18 cellular contexts compared by ENCODE assay signal in genomic region chr4:51894246-51894645, GRCh38. TPM values are rescaled to one million over a fixed set of nuclear protein-coding genes. Genes with fewer than 3 reads are reported as not detected.
DNase-seq lines count a peak whose midpoint lies in the region; ATAC-seq and TF ChIP-seq lines count a peak whose summit lies in the region.
"Had no signal": no experiment of that assay in that cellular context is flagged by ENCODE, and none has a peak within 500 bp of the region (broad histone marks: within the 10 kb centered on the region; RNA-seq: fewer than 3 reads in every experiment).

No MANE protein-coding gene starts in this region.

- H3K79me2 ChIP-seq in neural progenitor cell (ENCODE audit: low read depth): peaks cover 62% of the 10 kb centered on the region

- peak; percentile 18 for DNase-seq in GM03348 (ENCODE audit: low spot score)
- peak; percentile 43 for DNase-seq in MG63
- peak; percentile 34 to 70 for DNase-seq in dermis microvascular lymphatic vessel endothelial cell (ENCODE audit: low read depth in 2 of 2)
- DNase-seq in neural progenitor cell (ENCODE audit: low spot score): no peak
- DNase-seq in amniotic stem cell (lab: John Stamatoyannopoulos, UW): no peak
- DNase-seq in COR-L47 (lab: John Stamatoyannopoulos, UW): no peak
- DNase-seq: activated CD8-positive, alpha-beta T cell treated with anti-CD3 and anti-CD28 coated beads for 36 hours; caudate nucleus; NCI-H1694; NCI-H510A treated with DMSO at 0.1 percent for 48 hours; ovary; spleen had no signal

- H3K4me2 ChIP-seq in neural progenitor cell: no peak overlapping the region
- H3K4me2 ChIP-seq: PC-9 had no signal

- H3K36me3 ChIP-seq in MG63: peaks cover 95% of the 10 kb centered on the region
- peaks cover 26% of the 10 kb centered on the region for H3K36me3 ChIP-seq in neural progenitor cell
- H3K36me3 ChIP-seq: ovary had no signal

- no peak overlapping the region for H3K4me3 ChIP-seq in MG63
- no peak overlapping the region for H3K4me3 ChIP-seq in neural progenitor cell
- H3K4me3 ChIP-seq: ovary, PC-9, spleen, vagina had no signal

- peaks cover 16% of the 10 kb centered on the region for H3K4me1 Mint-ChIP-seq in neural progenitor cell
- H3K4me1 Mint-ChIP-seq: mesothelial cell of epicardium had no signal

- no peak overlapping the region for H3K27ac Mint-ChIP-seq in neural progenitor cell
- H3K27ac Mint-ChIP-seq: CD14-positive monocyte; mesothelial cell of epicardium; stimulated activated naive CD8-positive, alpha-beta T cell treated with anti-CD3 and anti-CD28 coated beads, Interleukin-15, Interleukin-2, amounts not matched to agents 100 ng/mL and 50 ng/mL, for 24 hours had no signal

- H3K9me3 ChIP-seq in MG63: no peaks in the 10 kb centered on the region
- H3K9me3 ChIP-seq in neural progenitor cell (ENCODE audit: low read depth): no peaks in the 10 kb centered on the region
- H3K9me3 ChIP-seq: ovary, spleen, vagina had no signal

- no peak for ATAC-seq in GM18519 (IDR thresholded peaks at IDR 0.05; ENCODE audit: low FRiP score, unreplicated experiment)
- ATAC-seq: activated CD8-positive, alpha-beta T cell treated with anti-CD3 and anti-CD28 coated beads for 36 hours had no signal

- no peak overlapping the region for H2AFZ ChIP-seq in neural progenitor cell (replicated peaks)
- H2AFZ ChIP-seq: PC-9 had no signal

- H3K27me3 ChIP-seq in MG63 (no peaks in the 10 kb centered on the region), neural progenitor cell (no peaks in the 10 kb centered on the region)
- H3K27me3 ChIP-seq: ovary, spleen, vagina had no signal

- H3F3A ChIP-seq in neural progenitor cell (ENCODE audit: low read depth): peaks cover 51% of the 10 kb centered on the region

- no peaks in the 10 kb centered on the region for H3K9me3 Mint-ChIP-seq in neural progenitor cell
- H3K9me3 Mint-ChIP-seq: activated CD8-positive, alpha-beta T cell treated with anti-CD3 and anti-CD28 coated beads for 36 hours; mesothelial cell of epicardium; stimulated activated naive CD8-positive, alpha-beta T cell treated with anti-CD3 and anti-CD28 coated beads, Interleukin-15, Interleukin-2, amounts not matched to agents 100 ng/mL and 50 ng/mL, for 24 hours had no signal

- no peaks in the 10 kb centered on the region for H4K20me1 ChIP-seq in neural progenitor cell (ENCODE audit: low read depth)

- no peak for TF ChIP-seq CTCF in neural progenitor cell (IDR thresholded peaks at IDR 0.05)

- peaks cover 33% of the 10 kb centered on the region for H3K4me1 ChIP-seq in neural progenitor cell
- H3K4me1 ChIP-seq: vagina had no signal

- H3K27me3 Mint-ChIP-seq in neural progenitor cell (ENCODE audit: insufficient read depth, low read depth): peaks cover 5% of the 10 kb centered on the region
- H3K27me3 Mint-ChIP-seq: activated CD8-positive, alpha-beta T cell treated with anti-CD3 and anti-CD28 coated beads for 36 hours; stimulated activated naive CD8-positive, alpha-beta T cell treated with anti-CD3 and anti-CD28 coated beads, Interleukin-15, Interleukin-2, amounts not matched to agents 100 ng/mL and 50 ng/mL, for 24 hours had no signal

- H3K4me3 Mint-ChIP-seq in neural progenitor cell: no peak overlapping the region
- H3K4me3 Mint-ChIP-seq: activated CD8-positive, alpha-beta T cell treated with anti-CD3 and anti-CD28 coated beads for 36 hours; CD14-positive monocyte; mesothelial cell of epicardium; stimulated activated naive CD8-positive, alpha-beta T cell treated with anti-CD3 and anti-CD28 coated beads, Interleukin-15, Interleukin-2, amounts not matched to agents 100 ng/mL and 50 ng/mL, for 24 hours had no signal

- H3K27ac ChIP-seq in neural progenitor cell: peak overlapping the region; percentile 26
- H3K27ac ChIP-seq: ovary, PC-9, spleen, vagina had no signal

- H3K36me3 Mint-ChIP-seq in neural progenitor cell: peaks cover 47% of the 10 kb centered on the region

- no peak overlapping the region for H3K9ac ChIP-seq in neural progenitor cell

RNA-seq across cellular contexts. Expression of gene DCUN1D4, which starts 51.3 kb away (rescaled TPM):
- total RNA-seq in MG63 (2014; rRNA removed; shearing (Covaris generic); ENCODE audit: low replicate concordance): 151 and 229 TPM in 2 replicates
- total RNA-seq in dermis microvascular lymphatic vessel endothelial cell (21.4 and 31.2 TPM in 2 replicates), neural progenitor cell (ENCODE audit: low replicate concordance) (98.7 and 180 TPM in 2 replicates)

Comparison
In these comparisons a context has a peak if more than half of its experiments do, and no peak if none do; other contexts are left out.
1. DNase-seq: peak in GM03348 (single experiment), MG63 (single experiment) and dermis microvascular lymphatic vessel endothelial cell (2 of 2); none in neural progenitor cell (single experiment), amniotic stem cell (single experiment) and COR-L47 (single experiment).